8 cellular contexts compared by ENCODE assay signal in the genomic region with DNA sequence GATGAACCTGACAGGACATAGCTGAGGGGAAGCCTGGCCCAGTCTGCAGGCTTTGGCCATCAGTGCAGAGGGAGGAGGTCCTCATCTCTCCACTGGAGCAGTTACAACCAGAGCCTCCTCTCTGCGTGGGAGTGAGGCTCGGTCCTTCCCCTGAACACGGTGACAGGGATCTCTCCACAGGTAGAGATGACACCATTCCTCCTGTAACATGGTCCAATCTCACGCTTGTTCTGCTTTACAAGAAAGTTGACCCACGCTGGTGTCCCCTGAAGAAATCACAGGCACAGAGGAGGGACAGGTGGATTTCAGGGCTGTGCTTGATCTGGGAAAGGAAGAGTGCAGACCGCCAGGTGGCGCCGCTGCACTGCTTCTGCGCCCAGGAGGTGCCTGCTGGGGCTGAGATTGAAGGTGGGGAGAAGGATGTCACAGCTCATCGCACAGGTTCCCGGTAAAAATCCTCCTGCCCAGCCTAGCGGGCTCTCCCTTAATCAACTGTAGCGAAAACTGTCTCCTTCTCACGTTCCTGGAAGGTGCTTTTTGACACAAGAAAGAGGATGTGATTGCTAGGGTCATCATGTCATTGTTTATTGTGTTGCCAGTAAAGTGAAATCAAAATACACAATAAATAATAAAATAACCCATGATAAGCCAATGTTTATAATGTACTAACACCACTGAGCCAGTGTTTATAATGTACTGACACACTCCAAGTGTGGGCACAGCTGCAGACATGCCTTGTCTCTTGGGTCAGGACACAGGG. TPM values are rescaled to one million over a fixed set of nuclear protein-coding genes. Genes with fewer than 3 reads are reported as not detected.
A peak's percentile ranks its signal among the peaks of the same experiment; 100 is the strongest.
DNase-seq lines count a peak whose midpoint lies in the region; ATAC-seq and TF ChIP-seq lines count a peak whose summit lies in the region.

No MANE protein-coding gene starts in this region.

- H3K4me3 ChIP-seq in neuronal stem cell (ENCODE audit: low read length in 2 of 2): no peak overlapping the region

- no peak overlapping the region for H3K23ac ChIP-seq in neuronal stem cell (ENCODE audit: low read depth, low read length, poor library complexity)

- no CpG with 5 or more reads among the region's 14 CpGs for WGBS in neuronal stem cell (ENCODE audit: extremely low coverage in 2 of 2, insufficient read length in 2 of 2, insufficient replicate concordance in 1 of 2), 2 donors

- H2BK5ac ChIP-seq in neuronal stem cell (ENCODE audit: low read length): no peak overlapping the region

- no peaks in the 10 kb centered on the region for H3K4me1 ChIP-seq in neuronal stem cell (ENCODE audit: control insufficient read depth in 2 of 2, insufficient read depth in 1 of 2, low read depth in 1 of 2, low read length in 2 of 2)

- H4K8ac ChIP-seq in neuronal stem cell (ENCODE audit: low read depth, low read length): no peak overlapping the region

- no peak for ATAC-seq in GM21529 (IDR thresholded peaks at IDR 0.05; ENCODE audit: unreplicated experiment)

- H3K4me2 ChIP-seq in neuronal stem cell (ENCODE audit: insufficient read depth, low read length, poor library complexity, severe bottlenecking): no peak overlapping the region

- peak; percentile 86 for TF ChIP-seq CTCF in RWPE1 (conservative IDR thresholded peaks at IDR 0.05; ENCODE audit: low read depth)

- H3K4ac ChIP-seq in neuronal stem cell (ENCODE audit: low read length): no peak overlapping the region

- no peak overlapping the region for H2BK15ac ChIP-seq in neuronal stem cell (ENCODE audit: low read length)

- H3K27ac ChIP-seq in RWPE1 (no peak overlapping the region), neuronal stem cell (replicated peaks; ENCODE audit: low read length) (no peak overlapping the region)

- H3K36me3 ChIP-seq in neuronal stem cell (replicated peaks in 1 of 2; ENCODE audit: control insufficient read depth in 2 of 2, insufficient read depth in 2 of 2, low read length in 2 of 2): no peaks in the 10 kb centered on the region

- TF ChIP-seq EP300 in Ishikawa (IDR thresholded peaks at IDR 0.05; ENCODE audit: borderline replicate concordance): no peak

- H3K9me3 ChIP-seq in neuronal stem cell (replicated peaks in 1 of 2; ENCODE audit: control insufficient read depth in 2 of 2, insufficient read depth in 1 of 2, low read depth in 1 of 2, low read length in 2 of 2): no peaks in the 10 kb centered on the region

- H2BK12ac ChIP-seq in neuronal stem cell (ENCODE audit: low read length): no peak overlapping the region

- peak; percentile 98 for TF ChIP-seq RAD21 in Ishikawa (IDR thresholded peaks at IDR 0.05; ENCODE audit: low read depth)

- CTCF ChIA-PET in RWPE1 (lab: Yijun Ruan, JAX): interaction anchor here (0.5 to 2.7 kb wide), 13 partner anchors 21 to 371 kb away, joined by 3 to 9 read pairs (median 4); no protein-coding TSS in a partner anchor

- no peak overlapping the region for H2AFZ ChIP-seq in neuronal stem cell (ENCODE audit: low read length)

- no peak overlapping the region for H4K91ac ChIP-seq in neuronal stem cell (ENCODE audit: low read depth, low read length, poor library complexity)

- DNase-seq in DMS79 (lab: John Stamatoyannopoulos, UW): peak; percentile 13
- peak; percentile 77 for DNase-seq in RWPE1 (ENCODE audit: low spot score)
- peak; percentile 74 to 79 for DNase-seq in activated T-helper 1 cell treated with anti-CD3 and anti-CD28 coated beads, Interleukin-2, amount 50 U/mL, for 16 hours (ENCODE audit: low read depth in 1 of 2, low spot score in 1 of 2)
- peak; percentile 29 for DNase-seq in fibroblast of the conjunctiva (ENCODE audit: low read depth)
- DNase-seq in neuronal stem cell (ENCODE audit: low spot score): peak; percentile 67
- DNase-seq in stromal cell of bone marrow (ENCODE audit: low read depth): peak; percentile 16

- H3K79me1 ChIP-seq in neuronal stem cell (ENCODE audit: low read depth, low read length): no peaks in the 10 kb centered on the region

- peaks cover 0 to 36% (median 7%) of the 10 kb centered on the region in 3 experiments for H3K27me3 ChIP-seq in neuronal stem cell (ENCODE audit: control insufficient read depth in 3 of 3, insufficient read depth in 3 of 3, low read depth in 1 of 3, low read length in 3 of 3)

- no peak overlapping the region for H2BK120ac ChIP-seq in neuronal stem cell (ENCODE audit: low read depth, low read length)

- H2AK5ac ChIP-seq in neuronal stem cell (ENCODE audit: low read depth, low read length): no peak overlapping the region

- H3K9ac ChIP-seq in neuronal stem cell (ENCODE audit: low read depth, low read length, poor library complexity): peak overlapping the region; percentile 38

- H3K18ac ChIP-seq in neuronal stem cell (ENCODE audit: low read length): peak overlapping the region; percentile 55

- no peak overlapping the region for H3K14ac ChIP-seq in neuronal stem cell (ENCODE audit: low read length)

- POLR2A ChIA-PET in RWPE1 (lab: Yijun Ruan, JAX; ENCODE audit: low non-redundant PET): no interaction called here

TF ChIP-seq in Ishikawa, 13 proteins besides CTCF, POLR2A, EP300 and RAD21:
- TF ChIP-seq NFIC (IDR thresholded peaks at IDR 0.05) (no peak), EGR1 (IDR thresholded peaks at IDR 0.05) (no peak), FOXM1 (IDR thresholded peaks at IDR 0.05; ENCODE audit: borderline replicate concordance, low read depth) (no peak), TEAD4 (IDR thresholded peaks at IDR 0.05) (no peak), YY1 (IDR thresholded peaks at IDR 0.05; ENCODE audit: low read depth) (no peak), TAF1 (IDR thresholded peaks at IDR 0.05; ENCODE audit: low read depth) (no peak), ZBTB7A (IDR thresholded peaks at IDR 0.05; ENCODE audit: low read depth) (no peak), TCF12 (IDR thresholded peaks at IDR 0.05; ENCODE audit: low read depth) (no peak), CREB1 (IDR thresholded peaks at IDR 0.05; ENCODE audit: low read depth) (no peak), CEBPB (IDR thresholded peaks at IDR 0.05) (no peak)
- TF ChIP-seq, protein P1, sequence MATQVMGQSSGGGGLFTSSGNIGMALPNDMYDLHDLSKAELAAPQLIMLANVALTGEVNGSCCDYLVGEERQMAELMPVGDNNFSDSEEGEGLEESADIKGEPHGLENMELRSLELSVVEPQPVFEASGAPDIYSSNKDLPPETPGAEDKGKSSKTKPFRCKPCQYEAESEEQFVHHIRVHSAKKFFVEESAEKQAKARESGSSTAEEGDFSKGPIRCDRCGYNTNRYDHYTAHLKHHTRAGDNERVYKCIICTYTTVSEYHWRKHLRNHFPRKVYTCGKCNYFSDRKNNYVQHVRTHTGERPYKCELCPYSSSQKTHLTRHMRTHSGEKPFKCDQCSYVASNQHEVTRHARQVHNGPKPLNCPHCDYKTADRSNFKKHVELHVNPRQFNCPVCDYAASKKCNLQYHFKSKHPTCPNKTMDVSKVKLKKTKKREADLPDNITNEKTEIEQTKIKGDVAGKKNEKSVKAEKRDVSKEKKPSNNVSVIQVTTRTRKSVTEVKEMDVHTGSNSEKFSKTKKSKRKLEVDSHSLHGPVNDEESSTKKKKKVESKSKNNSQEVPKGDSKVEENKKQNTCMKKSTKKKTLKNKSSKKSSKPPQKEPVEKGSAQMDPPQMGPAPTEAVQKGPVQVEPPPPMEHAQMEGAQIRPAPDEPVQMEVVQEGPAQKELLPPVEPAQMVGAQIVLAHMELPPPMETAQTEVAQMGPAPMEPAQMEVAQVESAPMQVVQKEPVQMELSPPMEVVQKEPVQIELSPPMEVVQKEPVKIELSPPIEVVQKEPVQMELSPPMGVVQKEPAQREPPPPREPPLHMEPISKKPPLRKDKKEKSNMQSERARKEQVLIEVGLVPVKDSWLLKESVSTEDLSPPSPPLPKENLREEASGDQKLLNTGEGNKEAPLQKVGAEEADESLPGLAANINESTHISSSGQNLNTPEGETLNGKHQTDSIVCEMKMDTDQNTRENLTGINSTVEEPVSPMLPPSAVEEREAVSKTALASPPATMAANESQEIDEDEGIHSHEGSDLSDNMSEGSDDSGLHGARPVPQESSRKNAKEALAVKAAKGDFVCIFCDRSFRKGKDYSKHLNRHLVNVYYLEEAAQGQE (IDR thresholded peaks at IDR 0.05; ENCODE audit: low read depth): no peak
- TF ChIP-seq, protein P2, sequence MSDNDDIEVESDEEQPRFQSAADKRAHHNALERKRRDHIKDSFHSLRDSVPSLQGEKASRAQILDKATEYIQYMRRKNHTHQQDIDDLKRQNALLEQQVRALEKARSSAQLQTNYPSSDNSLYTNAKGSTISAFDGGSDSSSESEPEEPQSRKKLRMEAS (IDR thresholded peaks at IDR 0.05): no peak
- TF ChIP-seq, protein P3, sequence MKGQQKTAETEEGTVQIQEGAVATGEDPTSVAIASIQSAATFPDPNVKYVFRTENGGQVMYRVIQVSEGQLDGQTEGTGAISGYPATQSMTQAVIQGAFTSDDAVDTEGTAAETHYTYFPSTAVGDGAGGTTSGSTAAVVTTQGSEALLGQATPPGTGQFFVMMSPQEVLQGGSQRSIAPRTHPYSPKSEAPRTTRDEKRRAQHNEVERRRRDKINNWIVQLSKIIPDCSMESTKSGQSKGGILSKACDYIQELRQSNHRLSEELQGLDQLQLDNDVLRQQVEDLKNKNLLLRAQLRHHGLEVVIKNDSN (IDR thresholded peaks at IDR 0.05): no peak

RNA-seq across cellular contexts. Expression of a gene that starts 20.4 kb away (rescaled TPM):
- polyA plus RNA-seq in neuronal stem cell (2013, experiment 1 of 2): not detected
- not detected for polyA plus RNA-seq in neuronal stem cell (2013, experiment 2 of 2)

Comparison
In these comparisons a context has a peak if more than half of its experiments do, and no peak if none do; other contexts are left out.
1. DNase-seq: peak in every context shown above with its lines; median percentile 77 in RWPE1; 76 in activated T-helper 1 cell treated with anti-CD3 and anti-CD28 coated beads, Interleukin-2, amount 50 U/mL, for 16 hours; 67 in neuronal stem cell; 29 in fibroblast of the conjunctiva; 16 in stromal cell of bone marrow; 13 in DMS79.